In genomic region chr1:193565971-193566577, GRCh38 we compare ENCODE assay signal across 18 cellular contexts.
DNase-seq lines count a peak whose midpoint lies in the region; ATAC-seq, FAIRE-seq and TF ChIP-seq lines count a peak whose summit lies in the region.
"Had no signal": no experiment of that assay in that cellular context is flagged by ENCODE, and none has a peak within 500 bp of the region (broad histone marks: within the 10 kb centered on the region; RNA-seq: fewer than 3 reads in every experiment).

No MANE protein-coding gene starts in this region.

- TF ChIP-seq CTCF in A549 (IDR thresholded peaks at IDR 0.05) (no peak), K562 (IDR thresholded peaks at IDR 0.05 in 2 of 3, conservative IDR thresholded peaks at IDR 0.05 in 1 of 3; ENCODE audit: insufficient read depth in 2 of 3, low read depth in 1 of 3, low read length in 3 of 3) (no peak), HepG2 (CRISPR knock-in tag; IDR thresholded peaks at IDR 0.05) (no peak), breast epithelium (IDR thresholded peaks at IDR 0.05) (no peak)

- H3K4me3 ChIP-seq in A549 (no peak overlapping the region), K562 (no peak overlapping the region), HepG2 (replicated peaks in 1 of 3; ENCODE audit: insufficient read depth in 1 of 3, low read depth in 2 of 3, low read length in 3 of 3) (no peak overlapping the region), breast epithelium (no peak overlapping the region)
- H3K4me3 ChIP-seq: BLaER1 treated with 17β-estradiol and CSF1 and Interleukin-3, amounts not matched to agents 10 nM and 100 nM; GM12878; GM23338 had no signal

- no TSS peak for BruUV-seq in K562 (replicated peaks; lab: Mats Ljungman, UMichigan)
- no TSS peak for BruUV-seq in HepG2 (replicated peaks; lab: Mats Ljungman, UMichigan)

- no peak overlapping the region for H3K4me3 Mint-ChIP-seq in T-helper 17 cell
- H3K4me3 Mint-ChIP-seq: CD8-positive, alpha-beta T cell; GM23338 had no signal

- H4K20me1 ChIP-seq in K562 (replicated peaks; ENCODE audit: control insufficient read depth, insufficient read depth, low read length) (no peaks in the 10 kb centered on the region), HepG2 (ENCODE audit: insufficient read depth, low read length) (no peaks in the 10 kb centered on the region)
- H4K20me1 ChIP-seq: BLaER1 treated with 17β-estradiol and CSF1 and Interleukin-3, amounts not matched to agents 10 nM and 100 nM had no signal

- no peaks in the 10 kb centered on the region for H3K9me1 ChIP-seq in K562 (ENCODE audit: control insufficient read depth, insufficient read depth, low read length)

- no peak overlapping the region for H3K27ac ChIP-seq in A549
- no peak overlapping the region for H3K27ac ChIP-seq in K562 (ENCODE audit: extremely low read depth, low read depth, low read length)
- no peak overlapping the region for H3K27ac ChIP-seq in HepG2 (ENCODE audit: extremely low read length, insufficient read depth, low read length)
- H3K27ac ChIP-seq in breast epithelium: no peak overlapping the region
- H3K27ac ChIP-seq: 22Rv1; BLaER1 treated with 17β-estradiol and CSF1 and Interleukin-3, amounts not matched to agents 10 nM and 100 nM had no signal

- POLR2A ChIA-PET in A549 (lab: Yijun Ruan, JAX): no interaction called here
- POLR2A ChIA-PET in K562 (lab: Yijun Ruan, JAX): no interaction called here
- POLR2A ChIA-PET in HepG2 (lab: Yijun Ruan, JAX): no interaction called here

- no peaks in the 10 kb centered on the region for H3K36me3 ChIP-seq in K562 (ENCODE audit: control insufficient read depth, insufficient read depth, low read length)
- no peaks in the 10 kb centered on the region for H3K36me3 ChIP-seq in HepG2 (replicated peaks in 1 of 2; ENCODE audit: control insufficient read depth in 1 of 2, insufficient read depth in 2 of 2, low read length in 2 of 2)
- no peaks in the 10 kb centered on the region for H3K36me3 ChIP-seq in breast epithelium
- H3K36me3 ChIP-seq: BLaER1 treated with 17β-estradiol and CSF1 and Interleukin-3, amounts not matched to agents 10 nM and 100 nM had no signal

- H3K27ac Mint-ChIP-seq in T-helper 17 cell: peak overlapping the region; percentile 88
- H3K27ac Mint-ChIP-seq: CD8-positive, alpha-beta T cell; GM23338 had no signal

- H3K4me1 ChIP-seq in A549 (no peaks in the 10 kb centered on the region), K562 (replicated peaks in 1 of 2; ENCODE audit: control insufficient read depth in 2 of 2, insufficient read depth in 2 of 2, low read length in 2 of 2) (no peaks in the 10 kb centered on the region; a peak in 1 of 5 replicates), HepG2 (ENCODE audit: insufficient read depth, low read length) (no peaks in the 10 kb centered on the region), breast epithelium (no peaks in the 10 kb centered on the region)

- no peak for TF ChIP-seq RAD21 in A549 (conservative IDR thresholded peaks at IDR 0.05 in 1 of 2, IDR thresholded peaks at IDR 0.05 in 1 of 2)
- TF ChIP-seq RAD21 in K562 (CRISPR knock-in tag; conservative IDR thresholded peaks at IDR 0.05 in 1 of 2, IDR thresholded peaks at IDR 0.05 in 1 of 2): no peak
- TF ChIP-seq RAD21 in HepG2 (CRISPR knock-in tag; IDR thresholded peaks at IDR 0.05): no peak

- H3K9ac ChIP-seq in K562 (ENCODE audit: insufficient read depth in 1 of 2, low read depth in 2 of 2, low read length in 2 of 2) (no peak overlapping the region), HepG2 (ENCODE audit: insufficient read depth, low read depth, low read length) (no peak overlapping the region)
- H3K9ac ChIP-seq: BLaER1 treated with 17β-estradiol and CSF1 and Interleukin-3, amounts not matched to agents 10 nM and 100 nM had no signal

- CTCF ChIA-PET in A549 (lab: Yijun Ruan, JAX) (no interaction called here), K562 (lab: Yijun Ruan, JAX; ENCODE audit: low intra/inter-chr PET ratio) (no interaction called here), HepG2 (lab: Yijun Ruan, JAX; ENCODE audit: low intra/inter-chr PET ratio, low total read pairs) (no interaction called here)

- no peak for TF ChIP-seq POLR2A in A549 (IDR thresholded peaks at IDR 0.05; ENCODE audit: low read length)
- TF ChIP-seq POLR2A in K562 (conservative IDR thresholded peaks at IDR 0.05): no peak
- no peak for TF ChIP-seq POLR2A in HepG2 (IDR thresholded peaks at IDR 0.05; ENCODE audit: insufficient read depth in 1 of 2, low read depth in 2 of 2, low read length in 2 of 2)
- TF ChIP-seq POLR2A in breast epithelium (IDR thresholded peaks at IDR 0.05): no peak

- FAIRE-seq in A549 (lab: Jason Lieb, UNC): no peak
- no peak for FAIRE-seq in K562 (lab: Jason Lieb, UNC)
- no peak for FAIRE-seq in HepG2 (lab: Jason Lieb, UNC)
- FAIRE-seq: GM12878, H54, HTR-8/SVneo had no signal

- no peaks in the 10 kb centered on the region for H3K79me2 ChIP-seq in K562 (ENCODE audit: control insufficient read depth, insufficient read depth, low read length)
- no peaks in the 10 kb centered on the region for H3K79me2 ChIP-seq in HepG2 (ENCODE audit: insufficient read depth, low read length)

- H2AFZ ChIP-seq in K562 (ENCODE audit: low read depth, low read length): no peak overlapping the region
- no peak overlapping the region for H2AFZ ChIP-seq in HepG2 (ENCODE audit: low read length)
- H2AFZ ChIP-seq: GM23338 had no signal

- H3K4me2 ChIP-seq in A549: no peak overlapping the region
- H3K4me2 ChIP-seq in K562 (ENCODE audit: insufficient read depth, low read length): no peak overlapping the region
- no peak overlapping the region for H3K4me2 ChIP-seq in HepG2 (ENCODE audit: low read depth, low read length)
- H3K4me2 ChIP-seq: BLaER1 treated with 17β-estradiol and CSF1 and Interleukin-3, amounts not matched to agents 10 nM and 100 nM; GM23338 had no signal

- peaks cover 28% of the 10 kb centered on the region for H3K4me1 Mint-ChIP-seq in T-helper 17 cell

- no peak for ATAC-seq in A549
- no peak for ATAC-seq in T-helper 17 cell
- ATAC-seq in K562: no peak
- no peak for ATAC-seq in HepG2
- ATAC-seq: CD8-positive, alpha-beta T cell; GM12878; GM23338 had no signal

- no peaks in the 10 kb centered on the region for H3K9me3 ChIP-seq in A549
- no peaks in the 10 kb centered on the region for H3K9me3 ChIP-seq in T-helper 17 cell (ENCODE audit: control insufficient read depth, low read length, poor library complexity, severe bottlenecking)
- H3K9me3 ChIP-seq in K562 (replicated peaks; ENCODE audit: control insufficient read depth, insufficient read depth, low read depth, low read length): no peaks in the 10 kb centered on the region
- H3K9me3 ChIP-seq in HepG2 (ENCODE audit: low read length): no peaks in the 10 kb centered on the region
- no peaks in the 10 kb centered on the region for H3K9me3 ChIP-seq in breast epithelium
- H3K9me3 ChIP-seq: BLaER1 treated with 17β-estradiol and CSF1 and Interleukin-3, amounts not matched to agents 10 nM and 100 nM had no signal

- TF ChIP-seq EP300 in A549 (IDR thresholded peaks at IDR 0.05) (no peak), K562 (IDR thresholded peaks at IDR 0.05; ENCODE audit: low read length) (no peak), HepG2 (IDR thresholded peaks at IDR 0.05; ENCODE audit: low read depth in 2 of 2, low read length in 2 of 2) (no peak), HepG2 (CRISPR knock-in tag; IDR thresholded peaks at IDR 0.05; ENCODE audit: borderline replicate concordance) (no peak)

- no peaks in the 10 kb centered on the region for H3K27me3 Mint-ChIP-seq in T-helper 17 cell

- WGBS in A549 (ENCODE audit: missing lambda C conversion rate): 42% methylated on average over 2 of the region's 2 CpGs
- WGBS in K562 (ENCODE audit: insufficient coverage, low coverage, missing lambda C conversion rate): 0% methylated on average over 2 of the region's 2 CpGs
- WGBS in HepG2 (ENCODE audit: low lambda C conversion rate): 0% methylated on average over 2 of the region's 2 CpGs

- H3K36me3 Mint-ChIP-seq in T-helper 17 cell (ENCODE audit: low read depth): no peaks in the 10 kb centered on the region
- H3K36me3 Mint-ChIP-seq: CD8-positive, alpha-beta T cell had no signal

- intact Hi-C loops in K562 (cut with micrococcal nuclease) (no loop called here), HepG2 (cut with micrococcal nuclease; ENCODE audit: unreplicated experiment) (no loop called here), breast epithelium (cut with DNase I; ENCODE audit: low total_unique reads) (no loop called here)

- H3K27me3 ChIP-seq in K562 (ENCODE audit: control insufficient read depth in 2 of 2, insufficient read depth in 2 of 2, low read length in 2 of 2): no peaks in the 10 kb centered on the region
- no peaks in the 10 kb centered on the region for H3K27me3 ChIP-seq in HepG2 (ENCODE audit: control insufficient read depth in 1 of 2, insufficient read depth in 2 of 2, low read length in 2 of 2)
- H3K27me3 ChIP-seq in breast epithelium: no peaks in the 10 kb centered on the region
- H3K27me3 ChIP-seq: BLaER1 treated with 17β-estradiol and CSF1 and Interleukin-3, amounts not matched to agents 10 nM and 100 nM had no signal

- no peak for DNase-seq in A549 (ENCODE audit: low read depth in 1 of 2, low spot score in 1 of 2)
- DNase-seq in T-helper 17 cell: no peak
- DNase-seq in K562 (ENCODE audit: extremely low read depth in 1 of 4, low spot score in 3 of 4): no peak
- DNase-seq in HepG2 (ENCODE audit: low spot score): no peak
- DNase-seq in NOMO-1 (lab: John Stamatoyannopoulos, UW; ENCODE audit: unreplicated experiment in 2 of 2): no peak
- DNase-seq in stimulated activated CD4-positive, alpha-beta T cell treated with anti-CD3 and anti-CD28 coated beads, Interleukin-2, amount 100 ng/mL, for 24 hours: no peak
- DNase-seq in HK-2 (ENCODE audit: unreplicated experiment): no peak
- no peak for DNase-seq in breast epithelium (ENCODE audit: low spot score in 2 of 2)
- DNase-seq: Calu3; CD8-positive, alpha-beta T cell; DMS79 treated with DMSO at 0.1 percent for 48 hours; HCEC 1CT had no signal

- in situ Hi-C loops in K562 (cut with MboI): no loop called here
- in situ Hi-C loops in HepG2 (cut with HindIII; ENCODE audit: extremely low pct_ligation_motif_present, low pct_unique_long_range_greater_than_20kb): no loop called here

TF ChIP-seq in A549, 52 proteins besides CTCF, POLR2A, EP300 and RAD21:
- TF ChIP-seq ZFP36 (IDR thresholded peaks at IDR 0.05; ENCODE audit: borderline replicate concordance, partially characterized antibody) (no peak), MAFK (IDR thresholded peaks at IDR 0.05; ENCODE audit: partially characterized antibody) (peak; percentile 83)
TF ChIP-seq in A549: peak in this region for 1.

TF ChIP-seq in K562, 482 proteins besides CTCF, POLR2A, EP300 and RAD21 (continues in another document):
- TF ChIP-seq ZNF311 (CRISPR knock-in tag; IDR thresholded peaks at IDR 0.05) (no peak), ZNF707 (CRISPR knock-in tag; conservative IDR thresholded peaks at IDR 0.05) (no peak), MAFG (tag; conservative IDR thresholded peaks at IDR 0.05) (peak; percentile 64; the same call in 1 of the 2 replicates), KLF6 (CRISPR knock-in tag; IDR thresholded peaks at IDR 0.05; ENCODE audit: borderline replicate concordance) (no peak)

TF ChIP-seq in HepG2, 621 proteins besides CTCF, POLR2A, EP300 and RAD21 (continues in another document):
- no peak for TF ChIP-seq PCBP1 (IDR thresholded peaks at IDR 0.05; ENCODE audit: borderline replicate concordance, low read depth, low read length)
